In genomic region chr5:150164211-150164610, GRCh38 we compare ENCODE assay signal across 20 cellular contexts. TPM values are rescaled to one million over a fixed set of nuclear protein-coding genes. Genes with fewer than 3 reads are reported as not detected.
DNase-seq lines count a peak whose midpoint lies in the region; ATAC-seq and TF ChIP-seq lines count a peak whose summit lies in the region.
"Had no signal": no experiment of that assay in that cellular context is flagged by ENCODE, and none has a peak within 500 bp of the region (broad histone marks: within the 10 kb centered on the region; RNA-seq: fewer than 3 reads in every experiment).

No MANE protein-coding gene starts in this region.

- H3K27ac ChIP-seq in ACC112 (ENCODE audit: low read depth, low read length) (no peak overlapping the region), RWPE1 (peak overlapping the region; percentile 3), gastroesophageal sphincter (peak overlapping the region in 3 of 4 donors; percentile 57 to 90 (median 76)), skin epidermis (peak overlapping the region in 12 of 21 experiments; percentile 3 to 79 (median 28))
- H3K27ac ChIP-seq: pancreas had no signal

- no peaks in the 10 kb centered on the region for H3K36me3 ChIP-seq in ACC112 (ENCODE audit: insufficient read depth, low read length)
- H3K36me3 ChIP-seq in gastroesophageal sphincter: no peaks in the 10 kb centered on the region
- H3K36me3 ChIP-seq: pancreas had no signal

- DNase-seq in RWPE1 (ENCODE audit: low spot score): no peak
- DNase-seq in activated CD4-positive, CD25-positive, alpha-beta regulatory T cell (lab: John Stamatoyannopoulos, UW): no peak
- DNase-seq: activated B cell treated with CpG ODN at 0.5 μM for 24 hours; activated naive CD4-positive, alpha-beta T cell treated with Interleukin-2 at 50 U/mL for 16 hours; Calu3; MM.1S; NCI-H2081 treated with DMSO at 0.1 percent for 48 hours; NCI-H774; pancreas; T-helper 1 cell had no signal

- peak overlapping the region; percentile 16 for H2AFZ ChIP-seq in ACC112 (ENCODE audit: low read length, unreplicated experiment)

- ATAC-seq in gastroesophageal sphincter: no peak
- ATAC-seq in SK-N-SH treated with all-trans-retinoic acid at 6 μM for 48 hours: no peak
- no peak for ATAC-seq in GM18867 (IDR thresholded peaks at IDR 0.05; ENCODE audit: unreplicated experiment)
- ATAC-seq in HG03135 (IDR thresholded peaks at IDR 0.05; ENCODE audit: unreplicated experiment): no peak
- ATAC-seq: pancreas had no signal

- POLR2A ChIA-PET in RWPE1 (lab: Yijun Ruan, JAX; ENCODE audit: low non-redundant PET): no interaction called here

- CTCF ChIA-PET in RWPE1 (lab: Yijun Ruan, JAX): interaction anchor here (0.6 to 1.0 kb wide), 2 partner anchors 61 to 186 kb away, joined by 3 to 4 read pairs; no protein-coding TSS in a partner anchor

- H3K27me3 ChIP-seq in ACC112 (ENCODE audit: insufficient read depth, low read length) (no peaks in the 10 kb centered on the region), gastroesophageal sphincter (peaks cover 28% of the 10 kb centered on the region)

- no peak for TF ChIP-seq EP300 in gastroesophageal sphincter (IDR thresholded peaks at IDR 0.05)

- no peaks in the 10 kb centered on the region for H3K79me2 ChIP-seq in ACC112 (ENCODE audit: control insufficient read depth, insufficient read depth, low read length, unreplicated experiment)

- H3K4me3 ChIP-seq in ACC112 (ENCODE audit: low read depth, low read length) (no peak overlapping the region), gastroesophageal sphincter (no peak overlapping the region), skin epidermis (no peak overlapping the region)
- H3K4me3 ChIP-seq: pancreas had no signal

- 56 to 68% methylated on average over 2 to 3 of the region's 3 CpGs for WGBS in gastroesophageal sphincter (ENCODE audit: low coverage in 1 of 2), 2 donors

- H3K4me1 ChIP-seq in ACC112 (ENCODE audit: control insufficient read depth, insufficient read depth, low read length, unreplicated experiment) (peaks cover 39% of the 10 kb centered on the region), gastroesophageal sphincter (peaks cover 0 to 45% (median 21%) of the 10 kb centered on the region in 3 donors)
- H3K4me1 ChIP-seq: pancreas had no signal

- no peaks in the 10 kb centered on the region for H3K9me3 ChIP-seq in gastroesophageal sphincter
- H3K9me3 ChIP-seq: pancreas had no signal

- TF ChIP-seq CTCF in RWPE1 (conservative IDR thresholded peaks at IDR 0.05; ENCODE audit: low read depth) (no peak), gastroesophageal sphincter (IDR thresholded peaks at IDR 0.05) (no peak)

- TF ChIP-seq POLR2A in gastroesophageal sphincter (IDR thresholded peaks at IDR 0.05): no peak

TF ChIP-seq in SK-N-SH treated with all-trans-retinoic acid at 6 μM for 48 hours, 23 proteins besides CTCF, POLR2A, EP300 and RAD21:
- TF ChIP-seq SNAI2 (CRISPR knock-in tag; IDR thresholded peaks at IDR 0.05) (no peak), ZNF70 (CRISPR knock-in tag; IDR thresholded peaks at IDR 0.05) (no peak), OSR1 (CRISPR knock-in tag; IDR thresholded peaks at IDR 0.05) (no peak), ZNF8 (CRISPR knock-in tag; IDR thresholded peaks at IDR 0.05) (no peak), TCF4 (CRISPR knock-in tag; IDR thresholded peaks at IDR 0.05; ENCODE audit: borderline replicate concordance) (no peak), ISL1 (CRISPR knock-in tag; IDR thresholded peaks at IDR 0.05) (no peak), RARB (CRISPR knock-in tag; IDR thresholded peaks at IDR 0.05) (no peak), ZFP30 (CRISPR knock-in tag; IDR thresholded peaks at IDR 0.05) (no peak), ZNF565 (CRISPR knock-in tag; conservative IDR thresholded peaks at IDR 0.05; ENCODE audit: low read depth) (no peak), ZC3H10 (CRISPR knock-in tag; IDR thresholded peaks at IDR 0.05) (no peak), CSDC2 (CRISPR knock-in tag; IDR thresholded peaks at IDR 0.05) (no peak), PPARA (CRISPR knock-in tag; IDR thresholded peaks at IDR 0.05; ENCODE audit: borderline replicate concordance) (no peak), GLIS3 (CRISPR knock-in tag; IDR thresholded peaks at IDR 0.05) (no peak)
- TF ChIP-seq, protein P1, sequence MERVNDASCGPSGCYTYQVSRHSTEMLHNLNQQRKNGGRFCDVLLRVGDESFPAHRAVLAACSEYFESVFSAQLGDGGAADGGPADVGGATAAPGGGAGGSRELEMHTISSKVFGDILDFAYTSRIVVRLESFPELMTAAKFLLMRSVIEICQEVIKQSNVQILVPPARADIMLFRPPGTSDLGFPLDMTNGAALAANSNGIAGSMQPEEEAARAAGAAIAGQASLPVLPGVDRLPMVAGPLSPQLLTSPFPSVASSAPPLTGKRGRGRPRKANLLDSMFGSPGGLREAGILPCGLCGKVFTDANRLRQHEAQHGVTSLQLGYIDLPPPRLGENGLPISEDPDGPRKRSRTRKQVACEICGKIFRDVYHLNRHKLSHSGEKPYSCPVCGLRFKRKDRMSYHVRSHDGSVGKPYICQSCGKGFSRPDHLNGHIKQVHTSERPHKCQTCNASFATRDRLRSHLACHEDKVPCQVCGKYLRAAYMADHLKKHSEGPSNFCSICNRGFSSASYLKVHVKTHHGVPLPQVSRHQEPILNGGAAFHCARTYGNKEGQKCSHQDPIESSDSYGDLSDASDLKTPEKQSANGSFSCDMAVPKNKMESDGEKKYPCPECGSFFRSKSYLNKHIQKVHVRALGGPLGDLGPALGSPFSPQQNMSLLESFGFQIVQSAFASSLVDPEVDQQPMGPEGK (CRISPR knock-in tag; IDR thresholded peaks at IDR 0.05; ENCODE audit: borderline replicate concordance): no peak
- TF ChIP-seq, protein P2, sequence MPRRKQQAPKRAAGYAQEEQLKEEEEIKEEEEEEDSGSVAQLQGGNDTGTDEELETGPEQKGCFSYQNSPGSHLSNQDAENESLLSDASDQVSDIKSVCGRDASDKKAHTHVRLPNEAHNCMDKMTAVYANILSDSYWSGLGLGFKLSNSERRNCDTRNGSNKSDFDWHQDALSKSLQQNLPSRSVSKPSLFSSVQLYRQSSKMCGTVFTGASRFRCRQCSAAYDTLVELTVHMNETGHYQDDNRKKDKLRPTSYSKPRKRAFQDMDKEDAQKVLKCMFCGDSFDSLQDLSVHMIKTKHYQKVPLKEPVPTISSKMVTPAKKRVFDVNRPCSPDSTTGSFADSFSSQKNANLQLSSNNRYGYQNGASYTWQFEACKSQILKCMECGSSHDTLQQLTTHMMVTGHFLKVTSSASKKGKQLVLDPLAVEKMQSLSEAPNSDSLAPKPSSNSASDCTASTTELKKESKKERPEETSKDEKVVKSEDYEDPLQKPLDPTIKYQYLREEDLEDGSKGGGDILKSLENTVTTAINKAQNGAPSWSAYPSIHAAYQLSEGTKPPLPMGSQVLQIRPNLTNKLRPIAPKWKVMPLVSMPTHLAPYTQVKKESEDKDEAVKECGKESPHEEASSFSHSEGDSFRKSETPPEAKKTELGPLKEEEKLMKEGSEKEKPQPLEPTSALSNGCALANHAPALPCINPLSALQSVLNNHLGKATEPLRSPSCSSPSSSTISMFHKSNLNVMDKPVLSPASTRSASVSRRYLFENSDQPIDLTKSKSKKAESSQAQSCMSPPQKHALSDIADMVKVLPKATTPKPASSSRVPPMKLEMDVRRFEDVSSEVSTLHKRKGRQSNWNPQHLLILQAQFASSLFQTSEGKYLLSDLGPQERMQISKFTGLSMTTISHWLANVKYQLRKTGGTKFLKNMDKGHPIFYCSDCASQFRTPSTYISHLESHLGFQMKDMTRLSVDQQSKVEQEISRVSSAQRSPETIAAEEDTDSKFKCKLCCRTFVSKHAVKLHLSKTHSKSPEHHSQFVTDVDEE (CRISPR knock-in tag; IDR thresholded peaks at IDR 0.05): no peak
- TF ChIP-seq, protein P3, sequence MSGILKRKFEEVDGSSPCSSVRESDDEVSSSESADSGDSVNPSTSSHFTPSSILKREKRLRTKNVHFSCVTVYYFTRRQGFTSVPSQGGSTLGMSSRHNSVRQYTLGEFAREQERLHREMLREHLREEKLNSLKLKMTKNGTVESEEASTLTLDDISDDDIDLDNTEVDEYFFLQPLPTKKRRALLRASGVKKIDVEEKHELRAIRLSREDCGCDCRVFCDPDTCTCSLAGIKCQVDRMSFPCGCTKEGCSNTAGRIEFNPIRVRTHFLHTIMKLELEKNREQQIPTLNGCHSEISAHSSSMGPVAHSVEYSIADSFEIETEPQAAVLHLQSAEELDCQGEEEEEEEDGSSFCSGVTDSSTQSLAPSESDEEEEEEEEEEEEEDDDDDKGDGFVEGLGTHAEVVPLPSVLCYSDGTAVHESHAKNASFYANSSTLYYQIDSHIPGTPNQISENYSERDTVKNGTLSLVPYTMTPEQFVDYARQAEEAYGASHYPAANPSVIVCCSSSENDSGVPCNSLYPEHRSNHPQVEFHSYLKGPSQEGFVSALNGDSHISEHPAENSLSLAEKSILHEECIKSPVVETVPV (CRISPR knock-in tag; IDR thresholded peaks at IDR 0.05): no peak
- TF ChIP-seq, protein P4, sequence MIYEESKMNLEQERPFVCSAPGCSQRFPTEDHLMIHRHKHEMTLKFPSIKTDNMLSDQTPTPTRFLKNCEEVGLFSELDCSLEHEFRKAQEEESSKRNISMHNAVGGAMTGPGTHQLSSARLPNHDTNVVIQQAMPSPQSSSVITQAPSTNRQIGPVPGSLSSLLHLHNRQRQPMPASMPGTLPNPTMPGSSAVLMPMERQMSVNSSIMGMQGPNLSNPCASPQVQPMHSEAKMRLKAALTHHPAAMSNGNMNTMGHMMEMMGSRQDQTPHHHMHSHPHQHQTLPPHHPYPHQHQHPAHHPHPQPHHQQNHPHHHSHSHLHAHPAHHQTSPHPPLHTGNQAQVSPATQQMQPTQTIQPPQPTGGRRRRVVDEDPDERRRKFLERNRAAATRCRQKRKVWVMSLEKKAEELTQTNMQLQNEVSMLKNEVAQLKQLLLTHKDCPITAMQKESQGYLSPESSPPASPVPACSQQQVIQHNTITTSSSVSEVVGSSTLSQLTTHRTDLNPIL (CRISPR knock-in tag; IDR thresholded peaks at IDR 0.05; ENCODE audit: low read depth): no peak

RNA-seq across cellular contexts. Expression of gene CDX1, which starts 2.4 kb away (rescaled TPM):
- not detected for total RNA-seq in gastroesophageal sphincter
- total RNA-seq: activated B cell treated with CpG ODN at 0.5 μM for 24 hours, Calu3, endodermal cell, HT1080 had no signal

RNA-seq across cellular contexts. Expression of gene PDGFRB, which starts 8.6 kb away (rescaled TPM):
- total RNA-seq in gastroesophageal sphincter: 100 to 1,000 TPM in 3 of 4 donors, 10 to 100 TPM in 1; 87.5 to 161 (median 113) TPM
- total RNA-seq: Calu3 had no signal

RNA-seq across cellular contexts. Expression of gene SLC6A7, which starts 25.7 kb away (rescaled TPM):
- total RNA-seq in gastroesophageal sphincter: not detected
- total RNA-seq: activated B cell treated with CpG ODN at 0.5 μM for 24 hours, Calu3, endodermal cell, HT1080, mesenteric fat pad, pancreas, RPMI7951 had no signal
